ENCODE assay signal across 17 cellular contexts in genomic region chrX:151806967-151807540, GRCh38.
DNase-seq lines count a peak whose midpoint lies in the region; ATAC-seq and TF ChIP-seq lines count a peak whose summit lies in the region.
"Had no signal": no experiment of that assay in that cellular context is flagged by ENCODE, and none has a peak within 500 bp of the region (broad histone marks: within the 10 kb centered on the region; RNA-seq: fewer than 3 reads in every experiment).

No MANE protein-coding gene starts in this region.

- DNase-seq in MCF 10A (ENCODE audit: unreplicated experiment): no peak
- DNase-seq in breast epithelium (ENCODE audit: low spot score in 2 of 2): no peak
- no peak for DNase-seq in RWPE2 (ENCODE audit: low spot score)
- DNase-seq in epithelial cell of esophagus (ENCODE audit: low read depth): peak; percentile 27
- no peak for DNase-seq in NCI-H187 (lab: John Stamatoyannopoulos, UW)
- no peak for DNase-seq in posterior cingulate gyrus
- DNase-seq: 8988T; CD4-positive, alpha-beta memory T cell; DMS153; DND-41; EL; GM23248 had no signal

- H3K4me3 Mint-ChIP-seq in MCF 10A (ENCODE audit: unreplicated experiment): no peak overlapping the region
- H3K4me3 Mint-ChIP-seq: CD14-positive monocyte; CD4-positive, alpha-beta memory T cell had no signal

- no peaks in the 10 kb centered on the region for H3K9me3 ChIP-seq in breast epithelium
- no peaks in the 10 kb centered on the region for H3K9me3 ChIP-seq in RWPE2 (ENCODE audit: severe bottlenecking)
- H3K9me3 ChIP-seq: BLaER1, HAP-1 had no signal

- H3K27ac ChIP-seq in breast epithelium: no peak overlapping the region
- H3K27ac ChIP-seq in RWPE2 (ENCODE audit: poor library complexity, severe bottlenecking): peak overlapping the region; percentile 8
- H3K27ac ChIP-seq: BLaER1, GM23248 had no signal

- CTCF ChIA-PET in MCF 10A (lab: Yijun Ruan, JAX): interaction anchor here (0.6 to 2.0 kb wide), 4 partner anchors 19 to 826 kb away, joined by 3 to 10 read pairs (median 3); no protein-coding TSS in a partner anchor

- H3K4me1 ChIP-seq in breast epithelium (no peaks in the 10 kb centered on the region), RWPE2 (ENCODE audit: insufficient read depth, poor library complexity, severe bottlenecking) (peaks cover 4% of the 10 kb centered on the region)
- H3K4me1 ChIP-seq: BLaER1, HAP-1 had no signal

- H3K27me3 ChIP-seq in breast epithelium (peaks cover 0 to 26% of the 10 kb centered on the region in 2 donors), RWPE2 (ENCODE audit: insufficient read depth, poor library complexity, severe bottlenecking) (no peaks in the 10 kb centered on the region)

- ATAC-seq in RWPE2 (ENCODE audit: low read depth) (peak; percentile 64; the same call in 2 of the 3 replicates), HG03432 (IDR thresholded peaks at IDR 0.05; ENCODE audit: unreplicated experiment) (no peak)
- ATAC-seq: GM12878 had no signal

- no peak for TF ChIP-seq POLR2A in breast epithelium (IDR thresholded peaks at IDR 0.05)

- intact Hi-C loops in MCF 10A (cut with micrococcal nuclease): no loop called here
- intact Hi-C loops in breast epithelium (cut with DNase I; ENCODE audit: low total_unique reads): no loop called here
- intact Hi-C loops in posterior cingulate gyrus (cut with DNase I): no loop called here

- POLR2A ChIA-PET in MCF 10A (lab: Yijun Ruan, JAX): interaction anchor here (1.8 kb wide), 1 partner anchor 18 kb away, joined by 4 read pairs; no protein-coding TSS in a partner anchor

- TF ChIP-seq CTCF in MCF 10A (IDR thresholded peaks at IDR 0.05; ENCODE audit: unreplicated experiment) (no peak), breast epithelium (IDR thresholded peaks at IDR 0.05) (no peak), RWPE2 (IDR thresholded peaks at IDR 0.05; ENCODE audit: poor library complexity, severe bottlenecking) (no peak), epithelial cell of esophagus (IDR thresholded peaks at IDR 0.05; ENCODE audit: insufficient read depth, low read depth, low read length, missing control alignments) (no peak)

- peaks cover 8% of the 10 kb centered on the region for H3K9me3 Mint-ChIP-seq in MCF 10A (ENCODE audit: unreplicated experiment)
- H3K9me3 Mint-ChIP-seq: CD4-positive, alpha-beta memory T cell had no signal

- no peaks in the 10 kb centered on the region for H3K27me3 Mint-ChIP-seq in MCF 10A (ENCODE audit: insufficient read depth, unreplicated experiment)
- H3K27me3 Mint-ChIP-seq: CD4-positive, alpha-beta memory T cell had no signal

- no peak overlapping the region for H3K4me3 ChIP-seq in breast epithelium
- H3K4me3 ChIP-seq in RWPE2 (ENCODE audit: severe bottlenecking): no peak overlapping the region
- H3K4me3 ChIP-seq in epithelial cell of esophagus (ENCODE audit: low read length): no peak overlapping the region
- H3K4me3 ChIP-seq: BLaER1, GM12878, GM23248, HAP-1 had no signal

- peak overlapping the region; percentile 37 for H3K27ac Mint-ChIP-seq in MCF 10A (ENCODE audit: low read depth, unreplicated experiment)
- H3K27ac Mint-ChIP-seq: CD14-positive monocyte; CD4-positive, alpha-beta memory T cell had no signal

- no peaks in the 10 kb centered on the region for H3K36me3 ChIP-seq in breast epithelium
- no peaks in the 10 kb centered on the region for H3K36me3 ChIP-seq in RWPE2 (ENCODE audit: low read depth)
- H3K36me3 ChIP-seq: BLaER1, HAP-1 had no signal

- no TSS peak for BruUV-seq in MCF 10A (replicated peaks; lab: Mats Ljungman, UMichigan)

- peaks cover 5% of the 10 kb centered on the region for H3K4me1 Mint-ChIP-seq in MCF 10A (ENCODE audit: insufficient read depth, unreplicated experiment)
- H3K4me1 Mint-ChIP-seq: CD14-positive monocyte; CD4-positive, alpha-beta memory T cell had no signal

- no peaks in the 10 kb centered on the region for H3K36me3 Mint-ChIP-seq in MCF 10A (ENCODE audit: insufficient read depth, unreplicated experiment)
- H3K36me3 Mint-ChIP-seq: CD14-positive monocyte; CD4-positive, alpha-beta memory T cell had no signal
